ENCODE assay signal across 9 cellular contexts in genomic region chr1:98049370-98050115, GRCh38.
A peak's percentile ranks its signal among the peaks of the same experiment; 100 is the strongest.
DNase-seq lines count a peak whose midpoint lies in the region; ATAC-seq and TF ChIP-seq lines count a peak whose summit lies in the region.
"Had no signal": no experiment of that assay in that cellular context is flagged by ENCODE, and none has a peak within 500 bp of the region (broad histone marks: within the 10 kb centered on the region; RNA-seq: fewer than 3 reads in every experiment).

No MANE protein-coding gene starts in this region.

- H3K9me3 ChIP-seq in heart right ventricle, result no peaks in the 10 kb centered on the region

- H3K4me3 ChIP-seq in heart right ventricle, result no peak overlapping the region

- no peak overlapping the region for H3K27ac ChIP-seq in heart right ventricle
- H3K27ac ChIP-seq: coronary artery had no signal

- no peak for TF ChIP-seq CTCF in heart right ventricle (IDR thresholded peaks at IDR 0.05)

- DNase-seq in cardiac septum (ENCODE audit: low spot score) (peak; percentile 63), heart right ventricle (no peak), inferior parietal cortex (ENCODE audit: extremely low spot score) (peak; percentile 48), Kasumi-1 (lab: John Stamatoyannopoulos, UW) (no peak), H4 (ENCODE audit: low spot score) (no peak), NAMALWA (ENCODE audit: low spot score) (no peak)
- peak; percentile 19 to 26 for DNase-seq in activated T-cell treated with anti-CD3 and anti-CD28 coated beads, Interleukin-2, amount 50 U/mL, for 48 hours

- 6 to 10% methylated on average over 24 of the region's 24 CpGs for WGBS in heart right ventricle, 2 donors

- no peaks in the 10 kb centered on the region for H3K36me3 ChIP-seq in heart right ventricle

- H3K27me3 ChIP-seq in heart right ventricle, result peaks cover 16 to 98% (median 85%) of the 10 kb centered on the region in 7 donors

- ATAC-seq in heart right ventricle, result no peak
- no peak for ATAC-seq in HG02870 (IDR thresholded peaks at IDR 0.05; ENCODE audit: unreplicated experiment)

- intact Hi-C loops in cardiac septum (cut with DNase I) (loop anchor here (5.0 to 10.0 kb wide), 2 partner anchors 385 to 912 kb away; no protein-coding TSS in a partner anchor), heart right ventricle (cut with DNase I) (loop anchor here in 8 of 10 donors (5.0 to 10.0 kb wide), 6 partner anchors 105 to 1815 kb away; no protein-coding TSS in a partner anchor)

- peaks cover 8 to 44% (median 33%) of the 10 kb centered on the region in 9 donors for H3K4me1 ChIP-seq in heart right ventricle

Comparison
In these comparisons a context has a peak if more than half of its experiments do, and no peak if none do; other contexts are left out.
1. DNase-seq: peak in cardiac septum (single experiment), activated T-cell treated with anti-CD3 and anti-CD28 coated beads, Interleukin-2, amount 50 U/mL, for 48 hours (2 of 2) and inferior parietal cortex (single experiment); none in heart right ventricle (0 of 2), Kasumi-1 (0 of 2), H4 (single experiment) and NAMALWA (single experiment).